In genomic region chr6:41519305-41519747, GRCh38 we compare ENCODE assay signal across 1 cellular context.
TF ChIP-seq lines count a peak whose summit lies in the region.

No MANE protein-coding gene starts in this region.

TF ChIP-seq in HepG2, 621 proteins besides CTCF, POLR2A, EP300 and RAD21 (continued from another document and continues in another):
- TF ChIP-seq AFF4 (CRISPR knock-in tag; IDR thresholded peaks at IDR 0.05) (no peak), ZBTB46 (CRISPR knock-in tag; IDR thresholded peaks at IDR 0.05; ENCODE audit: borderline replicate concordance) (no peak), KDM3A (CRISPR knock-in tag; IDR thresholded peaks at IDR 0.05; ENCODE audit: low read depth) (no peak), SIX4 (CRISPR knock-in tag; IDR thresholded peaks at IDR 0.05) (peak; percentile 50; the same call in 1 of the 2 replicates), SRSF1 (optimal IDR thresholded peaks at IDR 0.05; ENCODE audit: low read depth, low read length) (no peak), POGZ (CRISPR knock-in tag; IDR thresholded peaks at IDR 0.05) (no peak; the same call in 1 of the 2 replicates), ZNF343 (CRISPR knock-in tag; IDR thresholded peaks at IDR 0.05) (no peak), RBM22 (optimal IDR thresholded peaks at IDR 0.05; ENCODE audit: low read length) (no peak), CCAR2 (optimal IDR thresholded peaks at IDR 0.05; ENCODE audit: low read depth, low read length) (no peak), KDM2A (CRISPR knock-in tag; IDR thresholded peaks at IDR 0.05; ENCODE audit: borderline replicate concordance, low read depth) (no peak), ZNF747 (CRISPR knock-in tag; IDR thresholded peaks at IDR 0.05; ENCODE audit: borderline replicate concordance) (no peak), ZNF512 (CRISPR knock-in tag; IDR thresholded peaks at IDR 0.05) (no peak), ZNF468 (CRISPR knock-in tag; IDR thresholded peaks at IDR 0.05) (no peak), ZNF12 (CRISPR knock-in tag; IDR thresholded peaks at IDR 0.05) (peak; percentile 65; the same call in 1 of the 2 replicates), HOXA7 (CRISPR knock-in tag; IDR thresholded peaks at IDR 0.05) (no peak), ZNF232 (CRISPR knock-in tag; IDR thresholded peaks at IDR 0.05; ENCODE audit: borderline replicate concordance) (no peak), ZNF614 (CRISPR knock-in tag; IDR thresholded peaks at IDR 0.05; ENCODE audit: borderline replicate concordance) (no peak), RFX5 (IDR thresholded peaks at IDR 0.05; ENCODE audit: low read depth, low read length) (no peak), RXRB (CRISPR knock-in tag; IDR thresholded peaks at IDR 0.05; ENCODE audit: borderline replicate concordance) (peak; percentile 8; the same call in 1 of the 2 replicates), ARNT2 (CRISPR knock-in tag; IDR thresholded peaks at IDR 0.05; ENCODE audit: low read depth) (0 out of 2 replicates have a peak, but pooled peaks have one; percentile 15), ZNF10 (CRISPR knock-in tag; IDR thresholded peaks at IDR 0.05; ENCODE audit: borderline replicate concordance, low read depth) (no peak), SP2 (CRISPR knock-in tag; IDR thresholded peaks at IDR 0.05) (no peak), ZNF513 (CRISPR knock-in tag; conservative IDR thresholded peaks at IDR 0.05) (no peak), DRAP1 (CRISPR knock-in tag; IDR thresholded peaks at IDR 0.05) (0 out of 2 replicates have a peak, but pooled peaks have one; percentile 25), HINFP (CRISPR knock-in tag; IDR thresholded peaks at IDR 0.05; ENCODE audit: low read depth) (no peak), KDM4B (CRISPR knock-in tag; IDR thresholded peaks at IDR 0.05) (0 out of 2 replicates have a peak, but pooled peaks have one; percentile 37), ZNF333 (CRISPR knock-in tag; IDR thresholded peaks at IDR 0.05; ENCODE audit: borderline replicate concordance) (no peak), ZNF136 (CRISPR knock-in tag; IDR thresholded peaks at IDR 0.05; ENCODE audit: low read depth) (no peak), SKI (IDR thresholded peaks at IDR 0.05; ENCODE audit: partially characterized antibody) (no peak), ZFX (CRISPR knock-in tag; IDR thresholded peaks at IDR 0.05; ENCODE audit: low read depth) (no peak), HNF1B (CRISPR knock-in tag; IDR thresholded peaks at IDR 0.05) (no peak), FLYWCH1 (CRISPR knock-in tag; IDR thresholded peaks at IDR 0.05) (no peak), KLF9 (CRISPR knock-in tag; IDR thresholded peaks at IDR 0.05; ENCODE audit: low read depth) (peak; percentile 22; the same call in 1 of the 2 replicates), U2AF1 (optimal IDR thresholded peaks at IDR 0.05; ENCODE audit: low read depth, low read length) (peak; percentile 10), FOXM1 (CRISPR knock-in tag; IDR thresholded peaks at IDR 0.05) (no peak), NFYC (CRISPR knock-in tag; IDR thresholded peaks at IDR 0.05) (0 out of 2 replicates have a peak, but pooled peaks have one; percentile 34), KDM5A (IDR thresholded peaks at IDR 0.05; ENCODE audit: borderline replicate concordance, low read length) (no peak; the same call in 1 of the 2 replicates), ZNF7 (CRISPR knock-in tag; IDR thresholded peaks at IDR 0.05) (peak; percentile 92), ZNF230 (CRISPR knock-in tag; IDR thresholded peaks at IDR 0.05) (no peak), ZNF317 (CRISPR knock-in tag; IDR thresholded peaks at IDR 0.05) (no peak), BHLHE40 (IDR thresholded peaks at IDR 0.05; ENCODE audit: low read length) (peak; percentile 54; the same call in 1 of the 2 replicates), SRSF4 (IDR thresholded peaks at IDR 0.05; ENCODE audit: low read depth, low read length, poor library complexity, severe bottlenecking) (no peak), CHD2 (IDR thresholded peaks at IDR 0.05; ENCODE audit: low read depth, low read length) (no peak), TFDP1 (CRISPR knock-in tag; IDR thresholded peaks at IDR 0.05; ENCODE audit: borderline replicate concordance) (no peak), ZNF720 (CRISPR knock-in tag; IDR thresholded peaks at IDR 0.05) (0 out of 2 replicates have a peak, but pooled peaks have one; percentile 40), POLR2G (IDR thresholded peaks at IDR 0.05; ENCODE audit: low read depth, low read length) (no peak), MAX (IDR thresholded peaks at IDR 0.05) (no peak; the same call in 1 of the 2 replicates), ZBTB34 (CRISPR knock-in tag; IDR thresholded peaks at IDR 0.05) (no peak), ZNF3 (CRISPR knock-in tag; IDR thresholded peaks at IDR 0.05) (no peak), ZNF644 (CRISPR knock-in tag; IDR thresholded peaks at IDR 0.05; ENCODE audit: low read depth) (peak; percentile 74; the same call in 1 of the 2 replicates), ZBTB38 (CRISPR knock-in tag; IDR thresholded peaks at IDR 0.05) (no peak), SAFB2 (CRISPR knock-in tag; IDR thresholded peaks at IDR 0.05; ENCODE audit: borderline replicate concordance, low read depth) (peak; percentile 22; the same call in 1 of the 2 replicates), DMAP1 (CRISPR knock-in tag; IDR thresholded peaks at IDR 0.05) (peak; percentile 68; the same call in 1 of the 2 replicates), HNRNPH1 (optimal IDR thresholded peaks at IDR 0.05; ENCODE audit: low read depth, low read length) (no peak), ZNF781 (CRISPR knock-in tag; IDR thresholded peaks at IDR 0.05; ENCODE audit: borderline replicate concordance, not compliant biosample characterization) (no peak), FOSL2 (CRISPR knock-in tag; IDR thresholded peaks at IDR 0.05) (peak; percentile 62), IKZF1 (IDR thresholded peaks at IDR 0.05) (no peak), ZNF451 (CRISPR knock-in tag; IDR thresholded peaks at IDR 0.05) (no peak), AKAP8 (CRISPR knock-in tag; IDR thresholded peaks at IDR 0.05) (no peak), ZNF501 (CRISPR knock-in tag; IDR thresholded peaks at IDR 0.05) (no peak), NKX3-1 (CRISPR knock-in tag; IDR thresholded peaks at IDR 0.05) (no peak), ASH2L (IDR thresholded peaks at IDR 0.05; ENCODE audit: insufficient read length, low read depth, low read length) (no peak)
